14 cellular contexts compared by ENCODE assay signal in genomic region chr20:35502352-35502751, GRCh38. TPM values are rescaled to one million over a fixed set of nuclear protein-coding genes. Genes with fewer than 3 reads are reported as not detected.
DNase-seq lines count a peak whose midpoint lies in the region; ATAC-seq and TF ChIP-seq lines count a peak whose summit lies in the region.
"Had no signal": no experiment of that assay in that cellular context is flagged by ENCODE, and none has a peak within 500 bp of the region (broad histone marks: within the 10 kb centered on the region; RNA-seq: fewer than 3 reads in every experiment).

No MANE protein-coding gene starts in this region.

- ATAC-seq in GM21786 (IDR thresholded peaks at IDR 0.05; ENCODE audit: unreplicated experiment) (peak; percentile 62), left colon (no peak)
- ATAC-seq: Panc1 had no signal

- peaks cover 28 to 81% (median 52%) of the 10 kb centered on the region in 3 donors for H3K36me3 Mint-ChIP-seq in immature natural killer cell

- H3K4me1 Mint-ChIP-seq in immature natural killer cell, result peaks cover 40 to 64% of the 10 kb centered on the region in 2 donors
- H3K4me1 Mint-ChIP-seq: endodermal cell had no signal

- no peaks in the 10 kb centered on the region for H3K9me3 Mint-ChIP-seq in immature natural killer cell
- H3K9me3 Mint-ChIP-seq: endodermal cell had no signal

- H3K4me3 Mint-ChIP-seq in immature natural killer cell, result no peak overlapping the region
- H3K4me3 Mint-ChIP-seq: endodermal cell had no signal

- in situ Hi-C loops in GM13977 (cut with MboI; ENCODE audit: low pct_unique_long_range_greater_than_20kb, low sequenced_read_pairs, unreplicated experiment), result no loop called here

- H3K27me3 Mint-ChIP-seq in immature natural killer cell (ENCODE audit: low read depth in 3 of 3), result peaks cover 0 to 2% (median 0%) of the 10 kb centered on the region in 3 donors

- no peak for TF ChIP-seq POLR2A in NB4 (IDR thresholded peaks at IDR 0.05; ENCODE audit: extremely low read depth, insufficient read length)

- intact Hi-C loops in left colon (cut with DNase I, micrococcal nuclease), result no loop called here

- DNase-seq in GM13977 (ENCODE audit: low spot score), result peak; percentile 48
- DNase-seq in NB4 (ENCODE audit: low read depth), result peak; percentile 86
- no peak for DNase-seq in immature natural killer cell
- DNase-seq in HK-2 (ENCODE audit: unreplicated experiment), result no peak
- DNase-seq in glomerular visceral epithelial cell (ENCODE audit: extremely low spot score), result no peak
- no peak for DNase-seq in left colon
- DNase-seq in foreskin fibroblast, result no peak
- DNase-seq: activated CD4-positive, alpha-beta T cell treated with anti-CD3 and anti-CD28 coated beads, Interleukin-2, amount 50 U/mL, for 1 hour; DMS 273 treated with DMSO at 0.1 percent for 48 hours; endodermal cell; NCI-H1417; stomach had no signal

- no peak for TF ChIP-seq CTCF in GM13977 (IDR thresholded peaks at IDR 0.05; ENCODE audit: extremely low read depth, insufficient read depth, missing control alignments)
- TF ChIP-seq CTCF in NB4 (IDR thresholded peaks at IDR 0.05; ENCODE audit: low read depth, low read length), result no peak
- TF ChIP-seq CTCF in foreskin fibroblast (IDR thresholded peaks at IDR 0.05; ENCODE audit: low read depth, low read length), result no peak

- H3K4me3 ChIP-seq in NB4 (ENCODE audit: low read depth, low read length), result no peak overlapping the region
- H3K4me3 ChIP-seq in foreskin fibroblast (ENCODE audit: low read depth in 1 of 2, low read length in 2 of 2), result no peak overlapping the region
- H3K4me3 ChIP-seq: stomach had no signal

- H3K27ac Mint-ChIP-seq in immature natural killer cell, result peak overlapping the region in 5 of 6 donors; percentile 40 to 76 (median 48)
- H3K27ac Mint-ChIP-seq: endodermal cell had no signal

RNA-seq across cellular contexts. Expression of gene C20orf173, which starts 27.1 kb away (rescaled TPM):
- polyA plus RNA-seq in immature natural killer cell, result not detected
- total RNA-seq in left colon, result not detected
- total RNA-seq: endodermal cell, stomach had no signal
- polyA plus RNA-seq: stomach had no signal

RNA-seq across cellular contexts. Expression of gene ERGIC3, which starts 39.5 kb away (rescaled TPM):
- polyA plus RNA-seq in immature natural killer cell, result 100 to 1,000 TPM; 102 to 169 (median 138) TPM
- total RNA-seq in left colon, result 100 to 1,000 TPM; 262 to 278 TPM

RNA-seq across cellular contexts. Expression of gene CEP250, which starts 47.0 kb away (rescaled TPM):
- 10 to 100 TPM in 1 of 3 donors, 1 to 10 TPM in 2; 2.5 to 22.4 (median 4.4) TPM for polyA plus RNA-seq in immature natural killer cell
- total RNA-seq in left colon, result 10 to 100 TPM; 22.5 to 23.2 TPM

Comparison
In these comparisons a context has a peak if more than half of its experiments do, and no peak if none do; other contexts are left out.
1. DNase-seq: peak in GM13977 (single experiment) and NB4 (single experiment); none in immature natural killer cell (0 of 3), HK-2 (single experiment), glomerular visceral epithelial cell (single experiment), left colon (0 of 2) and foreskin fibroblast (0 of 2).